Comparison of ENCODE assay signal across 14 cellular contexts in genomic region chr17:81491761-81492160, GRCh38. TPM values are rescaled to one million over a fixed set of nuclear protein-coding genes. Genes with fewer than 3 reads are reported as not detected.
DNase-seq lines count a peak whose midpoint lies in the region; ATAC-seq and TF ChIP-seq lines count a peak whose summit lies in the region.
"Had no signal": no experiment of that assay in that cellular context is flagged by ENCODE, and none has a peak within 500 bp of the region (broad histone marks: within the 10 kb centered on the region; RNA-seq: fewer than 3 reads in every experiment).

No MANE protein-coding gene starts in this region.

- no peaks in the 10 kb centered on the region for H3K9me3 ChIP-seq in BLaER1
- no peaks in the 10 kb centered on the region for H3K9me3 ChIP-seq in H9 (ENCODE audit: control insufficient read depth, low read depth, low read length)
- H3K9me3 ChIP-seq in SJCRH30 (replicated peaks) = no peaks in the 10 kb centered on the region
- no peaks in the 10 kb centered on the region for H3K9me3 ChIP-seq in hepatocyte (ENCODE audit: low read depth)

- peaks cover 27 to 41% of the 10 kb centered on the region in 2 experiments for H3K4me1 Mint-ChIP-seq in H9

- H3K4me3 ChIP-seq in BLaER1 = peak overlapping the region; percentile 31; the same call in 1 of the 2 replicates
- no peak overlapping the region for H3K4me3 ChIP-seq in SJCRH30
- H3K4me3 ChIP-seq in hepatocyte = no peak overlapping the region

- no peak overlapping the region for H3K27ac Mint-ChIP-seq in H9
- H3K27ac Mint-ChIP-seq: CD14-positive monocyte; T-helper 1 cell treated with Interleukin-12 subunit alpha and Interleukin-12 subunit beta and Interleukin-4 antibody, amounts not matched to agents 30 μg/mL and 1 μg/mL, for 36 hours had no signal

- H4K20me1 ChIP-seq in BLaER1 (no peaks in the 10 kb centered on the region), H9 (ENCODE audit: control insufficient read depth, insufficient read depth, insufficient read length) (no peaks in the 10 kb centered on the region), hepatocyte (ENCODE audit: insufficient read depth, poor library complexity, severe bottlenecking) (no peaks in the 10 kb centered on the region)

- no peak overlapping the region for H2BK5ac ChIP-seq in H9 (ENCODE audit: insufficient read length, low read length)

- no peaks in the 10 kb centered on the region for H3K27me3 ChIP-seq in BLaER1
- H3K27me3 ChIP-seq in H9 (ENCODE audit: insufficient read depth, low read length) = no peaks in the 10 kb centered on the region; the same call in 1 of the 2 replicates
- no peaks in the 10 kb centered on the region; the same call in 1 of the 2 replicates for H3K27me3 ChIP-seq in SJCRH30
- H3K27me3 ChIP-seq in hepatocyte = no peaks in the 10 kb centered on the region

- DNase-seq in H9 (no peak), SJCRH30 (peak; percentile 69 to 79), hepatocyte (ENCODE audit: low spot score) (no peak), GF-D8 (lab: John Stamatoyannopoulos, UW) (no peak)
- DNase-seq: DMS79, HCEC 1CT, NCI-H187 treated with DMSO at 0.1 percent for 48 hours, NCI-H446 treated with DMSO at 0.1 percent for 48 hours had no signal

- H3K27ac ChIP-seq in BLaER1 = no peak overlapping the region
- no peak overlapping the region for H3K27ac ChIP-seq in H9 (ENCODE audit: insufficient read length, low read depth, low read length)
- no peak overlapping the region for H3K27ac ChIP-seq in SJCRH30
- no peak overlapping the region for H3K27ac ChIP-seq in hepatocyte
- H3K27ac ChIP-seq: KMS-11 had no signal

- no peak overlapping the region for H3K4me3 Mint-ChIP-seq in H9
- H3K4me3 Mint-ChIP-seq: T-helper 1 cell treated with Interleukin-12 subunit alpha and Interleukin-12 subunit beta and Interleukin-4 antibody, amounts not matched to agents 30 μg/mL and 1 μg/mL, for 36 hours had no signal

- H3T11ph ChIP-seq in H9 (ENCODE audit: low read length) = no peak overlapping the region

- H4K8ac ChIP-seq in H9 (replicated peaks; ENCODE audit: insufficient read length, low read depth, low read length) = no peak overlapping the region

- no CpG with 5 or more reads among the region's 5 CpGs for WGBS in H9 (ENCODE audit: extremely low coverage, insufficient read length, low lambda C conversion rate)
- WGBS in hepatocyte (ENCODE audit: low lambda C conversion rate, missing lambda C conversion rate) = 20% methylated on average over 5 of the region's 5 CpGs

- no peaks in the 10 kb centered on the region for H3K79me1 ChIP-seq in H9 (ENCODE audit: insufficient read depth, low read depth, low read length, poor library complexity, severe bottlenecking)

- no peak overlapping the region for H3K23ac ChIP-seq in H9 (ENCODE audit: insufficient read length, low read depth, low read length)

- ATAC-seq in GM21526 (IDR thresholded peaks at IDR 0.05; ENCODE audit: low FRiP score, unreplicated experiment) (no peak), GM21576 (IDR thresholded peaks at IDR 0.05; ENCODE audit: unreplicated experiment) (no peak)

- no peak overlapping the region for H4K5ac ChIP-seq in H9 (ENCODE audit: insufficient read length, low read depth, low read length)

- no peak overlapping the region for H2AK5ac ChIP-seq in H9 (ENCODE audit: insufficient read length, low read length)

- H2BK15ac ChIP-seq in H9 (ENCODE audit: low read depth, low read length) = no peak overlapping the region

- no peak overlapping the region for H3K56ac ChIP-seq in H9 (ENCODE audit: insufficient read length, low read depth, low read length)

- H2BK20ac ChIP-seq in H9 (ENCODE audit: low read depth, low read length, poor library complexity, severe bottlenecking) = no peak overlapping the region

- no peaks in the 10 kb centered on the region for H3K9me2 ChIP-seq in hepatocyte (replicated peaks; ENCODE audit: insufficient read depth)

- peaks cover 50% of the 10 kb centered on the region for H3K27me3 Mint-ChIP-seq in H9 (ENCODE audit: low read depth)

- H3K18ac ChIP-seq in H9 (ENCODE audit: insufficient read length, low read depth, low read length) = peak overlapping the region; percentile 41

- no peak overlapping the region for H3K4ac ChIP-seq in H9 (ENCODE audit: low read depth, low read length)

- no peaks in the 10 kb centered on the region for H3K36me3 Mint-ChIP-seq in H9 (ENCODE audit: insufficient read depth in 1 of 3, low read depth in 3 of 3)
- H3K36me3 Mint-ChIP-seq: CD14-positive monocyte had no signal

- H3K14ac ChIP-seq in H9 (ENCODE audit: insufficient read depth, low read length) = no peak overlapping the region

- H3K36me3 ChIP-seq in BLaER1 (no peaks in the 10 kb centered on the region), SJCRH30 (no peaks in the 10 kb centered on the region), hepatocyte (replicated peaks; ENCODE audit: insufficient read depth, low read depth) (no peaks in the 10 kb centered on the region)

- no peak overlapping the region for H2BK12ac ChIP-seq in H9 (ENCODE audit: insufficient read length, low read depth, low read length)

- no peak overlapping the region for H4K91ac ChIP-seq in H9 (ENCODE audit: insufficient read length, low read depth, low read length)

- H3K23me2 ChIP-seq in H9 (ENCODE audit: insufficient read length, low read depth, low read length, poor library complexity, severe bottlenecking) = peaks cover 5% of the 10 kb centered on the region

- H3K9ac ChIP-seq in BLaER1 (peak overlapping the region; percentile 40; the same call in 1 of the 2 replicates), H9 (ENCODE audit: extremely low read depth, insufficient read length, low read length) (no peak overlapping the region)
- H3K9ac ChIP-seq: KMS-11 had no signal

- H2AFZ ChIP-seq in H9 (ENCODE audit: low read length) (no peak overlapping the region), hepatocyte (no peak overlapping the region)

- H3K79me2 ChIP-seq in H9 (ENCODE audit: insufficient read depth, low read length) = no peaks in the 10 kb centered on the region
- H3K79me2 ChIP-seq in hepatocyte = peaks cover 4% of the 10 kb centered on the region

- H3K9me3 Mint-ChIP-seq in H9 = no peaks in the 10 kb centered on the region
- H3K9me3 Mint-ChIP-seq: T-helper 1 cell treated with Interleukin-12 subunit alpha and Interleukin-12 subunit beta and Interleukin-4 antibody, amounts not matched to agents 30 μg/mL and 1 μg/mL, for 36 hours had no signal

- no peak overlapping the region for H2BK120ac ChIP-seq in H9 (ENCODE audit: low read depth, low read length, poor library complexity, severe bottlenecking)

- TF ChIP-seq CTCF in H9 (conservative IDR thresholded peaks at IDR 0.05) = no peak
- TF ChIP-seq CTCF in hepatocyte (IDR thresholded peaks at IDR 0.05; ENCODE audit: poor library complexity) = no peak

- H3K4me1 ChIP-seq in BLaER1 = peaks cover 67% of the 10 kb centered on the region
- H3K4me1 ChIP-seq in H9 (ENCODE audit: insufficient read depth, low read length) = peaks cover 3% of the 10 kb centered on the region; the same call in 1 of the 2 replicates
- peaks cover 29% of the 10 kb centered on the region for H3K4me1 ChIP-seq in SJCRH30
- H3K4me1 ChIP-seq in hepatocyte (ENCODE audit: insufficient read depth) = peaks cover 36% of the 10 kb centered on the region

- H3K4me2 ChIP-seq in BLaER1 = peak overlapping the region; percentile 83
- no peak overlapping the region for H3K4me2 ChIP-seq in H9 (ENCODE audit: insufficient read depth, insufficient read length, low read length)
- H3K4me2 ChIP-seq in hepatocyte = peak overlapping the region; percentile 61
- H3K4me2 ChIP-seq: KMS-11 had no signal

RNA-seq across cellular contexts. Expression of gene ACTG1, which starts 20.8 kb away (rescaled TPM):
- total RNA-seq in H9 (2021) (4,136 and 4,160 TPM in 2 replicates), hepatocyte (3,207 and 3,298 TPM in 2 replicates)
- 2,768 and 3,121 TPM in 2 replicates for total RNA-seq in SJCRH30 (2014; rRNA removed; shearing (Covaris generic))
- 2,719 and 2,832 TPM in 2 replicates for polyA plus RNA-seq in hepatocyte

RNA-seq across cellular contexts. Expression of gene FSCN2, which starts 36.4 kb away (rescaled TPM):
- total RNA-seq in H9 (2021) (1.0 and 1.6 TPM in 2 replicates), hepatocyte (1.8 and 3.7 TPM in 2 replicates)
- 0.43 and 0.61 TPM in 2 replicates for total RNA-seq in SJCRH30 (2014; rRNA removed; shearing (Covaris generic))
- 0.29 and 0.40 TPM in 2 replicates for polyA plus RNA-seq in hepatocyte
- polyA plus RNA-seq: CD14-positive monocyte had no signal

Comparison
In these comparisons a context has a peak if more than half of its experiments do, and no peak if none do; other contexts are left out.
1. DNase-seq: peak in SJCRH30 (2 of 2); none in H9 (single experiment), hepatocyte (single experiment) and GF-D8 (single experiment).